In genomic region chr16:5447734-5448133, GRCh38 we compare ENCODE assay signal across 19 cellular contexts.
"Had no signal": no experiment of that assay in that cellular context is flagged by ENCODE, and none has a peak within 500 bp of the region (broad histone marks: within the 10 kb centered on the region; RNA-seq: fewer than 3 reads in every experiment).

No MANE protein-coding gene starts in this region.

- H3K4me2 ChIP-seq: KMS-11 had no signal

- H3K9ac ChIP-seq: KMS-11 had no signal

- H3K27ac ChIP-seq: KMS-11, RWPE1 had no signal

- DNase-seq: IMR-90, MV-4-11, NCI-H1092 treated with DMSO at 0.1 percent for 48 hours, NCI-H1436, NCI-H187, NCI-H2029, NCI-H2081 treated with DMSO at 0.1 percent for 48 hours, NCI-H2171 treated with DMSO at 0.1 percent for 48 hours, NCI-H345, NCI-H446 treated with DMSO at 0.1 percent for 48 hours, NCI-H510A treated with DMSO at 0.1 percent for 48 hours, NCI-H526, PC-3, SHP77 had no signal

- ATAC-seq: HepG2, Panc1, PC-3, SK-N-SH treated with all-trans-retinoic acid at 6 μM for 48 hours had no signal
